Comparison of ENCODE assay signal across 12 cellular contexts in genomic region chr13:44768775-44769578, GRCh38.
DNase-seq lines count a peak whose midpoint lies in the region; ATAC-seq and TF ChIP-seq lines count a peak whose summit lies in the region.
"Had no signal": no experiment of that assay in that cellular context is flagged by ENCODE, and none has a peak within 500 bp of the region (broad histone marks: within the 10 kb centered on the region; RNA-seq: fewer than 3 reads in every experiment).

No MANE protein-coding gene starts in this region.

- no peak for TF ChIP-seq CTCF in fibroblast of pulmonary artery (IDR thresholded peaks at IDR 0.05; ENCODE audit: low read length, missing control alignments)

- H3K9me3 Mint-ChIP-seq in T-helper 1 cell treated with Interleukin-12 subunit alpha and Interleukin-12 subunit beta and Interleukin-4 antibody, amounts not matched to agents 30 μg/mL and 1 μg/mL, for 36 hours = no peaks in the 10 kb centered on the region
- H3K9me3 Mint-ChIP-seq in activated CD4-positive, alpha-beta memory T cell treated with anti-CD3 and anti-CD28 coated beads for 36 hours = no peaks in the 10 kb centered on the region
- H3K9me3 Mint-ChIP-seq in stimulated activated memory B cell treated with anti-CD40 and anti-IgM and Interleukin-4, amounts not matched to agents 10 μg/mL and 1 μg/mL and 100 μg/mL, for 72 hours = no peaks in the 10 kb centered on the region

- DNase-seq in T-helper 1 cell (no peak), fibroblast of pulmonary artery (ENCODE audit: low read depth) (peak; percentile 24), cardiac septum (ENCODE audit: low spot score) (no peak), NCI-H1092 treated with DMSO at 0.1 percent for 48 hours (lab: John Stamatoyannopoulos, UW) (no peak)
- DNase-seq in activated CD4-positive, alpha-beta memory T cell treated with anti-CD3 and anti-CD28 coated beads for 36 hours = peak; percentile 58
- DNase-seq: adrenal gland, NCI-H446, SK-N-SH had no signal

- intact Hi-C loops in activated CD4-positive, alpha-beta memory T cell treated with anti-CD3 and anti-CD28 coated beads for 36 hours (cut with micrococcal nuclease) = loop anchor here (1.0 to 5.0 kb wide), 6 partner anchors 10 to 192 kb away; partner anchors contain the start of gene TSC22D1
- intact Hi-C loops in cardiac septum (cut with DNase I) = no loop called here

- ATAC-seq in stimulated activated memory B cell treated with anti-CD40 and anti-IgM and Interleukin-4, amounts not matched to agents 10 μg/mL and 1 μg/mL and 100 μg/mL, for 72 hours = peak; percentile 34
- ATAC-seq in GM18502 (IDR thresholded peaks at IDR 0.05; ENCODE audit: poor library complexity, unreplicated experiment) = no peak

- H3K4me1 Mint-ChIP-seq in T-helper 1 cell treated with Interleukin-12 subunit alpha and Interleukin-12 subunit beta and Interleukin-4 antibody, amounts not matched to agents 30 μg/mL and 1 μg/mL, for 36 hours (ENCODE audit: low read depth) = peaks cover 35% of the 10 kb centered on the region
- peaks cover 27% of the 10 kb centered on the region for H3K4me1 Mint-ChIP-seq in activated CD4-positive, alpha-beta memory T cell treated with anti-CD3 and anti-CD28 coated beads for 36 hours (ENCODE audit: low read depth)
- H3K4me1 Mint-ChIP-seq in stimulated activated memory B cell treated with anti-CD40 and anti-IgM and Interleukin-4, amounts not matched to agents 10 μg/mL and 1 μg/mL and 100 μg/mL, for 72 hours = peaks cover 13% of the 10 kb centered on the region

- H3K4me3 Mint-ChIP-seq in T-helper 1 cell treated with Interleukin-12 subunit alpha and Interleukin-12 subunit beta and Interleukin-4 antibody, amounts not matched to agents 30 μg/mL and 1 μg/mL, for 36 hours = peak overlapping the region; percentile 58
- no peak overlapping the region for H3K4me3 Mint-ChIP-seq in activated CD4-positive, alpha-beta memory T cell treated with anti-CD3 and anti-CD28 coated beads for 36 hours
- H3K4me3 Mint-ChIP-seq in stimulated activated memory B cell treated with anti-CD40 and anti-IgM and Interleukin-4, amounts not matched to agents 10 μg/mL and 1 μg/mL and 100 μg/mL, for 72 hours = no peak overlapping the region

- H3K27ac Mint-ChIP-seq in T-helper 1 cell treated with Interleukin-12 subunit alpha and Interleukin-12 subunit beta and Interleukin-4 antibody, amounts not matched to agents 30 μg/mL and 1 μg/mL, for 36 hours = peak overlapping the region; percentile 91
- H3K27ac Mint-ChIP-seq in activated CD4-positive, alpha-beta memory T cell treated with anti-CD3 and anti-CD28 coated beads for 36 hours = peak overlapping the region; percentile 51
- peak overlapping the region; percentile 8 for H3K27ac Mint-ChIP-seq in stimulated activated memory B cell treated with anti-CD40 and anti-IgM and Interleukin-4, amounts not matched to agents 10 μg/mL and 1 μg/mL and 100 μg/mL, for 72 hours

- POLR2A ChIA-PET in activated CD4-positive, alpha-beta memory T cell treated with anti-CD3 and anti-CD28 coated beads for 36 hours (lab: Charles Lee) = interaction anchor here (0.7 kb wide), 1 partner anchor 15 kb away, joined by 3 read pairs; no protein-coding TSS in a partner anchor

- peaks cover 4% of the 10 kb centered on the region for H3K36me3 Mint-ChIP-seq in T-helper 1 cell treated with Interleukin-12 subunit alpha and Interleukin-12 subunit beta and Interleukin-4 antibody, amounts not matched to agents 30 μg/mL and 1 μg/mL, for 36 hours (ENCODE audit: low read depth)
- H3K36me3 Mint-ChIP-seq in activated CD4-positive, alpha-beta memory T cell treated with anti-CD3 and anti-CD28 coated beads for 36 hours = no peaks in the 10 kb centered on the region
- H3K36me3 Mint-ChIP-seq in stimulated activated memory B cell treated with anti-CD40 and anti-IgM and Interleukin-4, amounts not matched to agents 10 μg/mL and 1 μg/mL and 100 μg/mL, for 72 hours = no peaks in the 10 kb centered on the region

- CTCF ChIA-PET in activated CD4-positive, alpha-beta memory T cell treated with anti-CD3 and anti-CD28 coated beads for 36 hours (lab: Charles Lee) = no interaction called here

- no peak overlapping the region for H3K4me3 ChIP-seq in fibroblast of pulmonary artery (replicated peaks; ENCODE audit: low read depth, low read length)
- H3K4me3 ChIP-seq: adrenal gland, right atrium auricular region had no signal

- H3K27me3 Mint-ChIP-seq in T-helper 1 cell treated with Interleukin-12 subunit alpha and Interleukin-12 subunit beta and Interleukin-4 antibody, amounts not matched to agents 30 μg/mL and 1 μg/mL, for 36 hours (ENCODE audit: low read depth) = no peaks in the 10 kb centered on the region
- no peaks in the 10 kb centered on the region for H3K27me3 Mint-ChIP-seq in activated CD4-positive, alpha-beta memory T cell treated with anti-CD3 and anti-CD28 coated beads for 36 hours
- H3K27me3 Mint-ChIP-seq in stimulated activated memory B cell treated with anti-CD40 and anti-IgM and Interleukin-4, amounts not matched to agents 10 μg/mL and 1 μg/mL and 100 μg/mL, for 72 hours = peaks cover 6% of the 10 kb centered on the region

Comparison
In these comparisons a context has a peak if more than half of its experiments do, and no peak if none do; other contexts are left out.
1. H3K27ac Mint-ChIP-seq: peak in every context shown above with its lines; median percentile 91 in T-helper 1 cell treated with Interleukin-12 subunit alpha and Interleukin-12 subunit beta and Interleukin-4 antibody, amounts not matched to agents 30 μg/mL and 1 μg/mL, for 36 hours; 51 in activated CD4-positive, alpha-beta memory T cell treated with anti-CD3 and anti-CD28 coated beads for 36 hours; 8 in stimulated activated memory B cell treated with anti-CD40 and anti-IgM and Interleukin-4, amounts not matched to agents 10 μg/mL and 1 μg/mL and 100 μg/mL, for 72 hours.
2. DNase-seq: peak in activated CD4-positive, alpha-beta memory T cell treated with anti-CD3 and anti-CD28 coated beads for 36 hours (single experiment) and fibroblast of pulmonary artery (single experiment); none in T-helper 1 cell (0 of 5), cardiac septum (single experiment) and NCI-H1092 treated with DMSO at 0.1 percent for 48 hours (single experiment).